In genomic region chr16:80540516-80541305, GRCh38 we compare ENCODE assay signal across 8 cellular contexts. TPM values are rescaled to one million over a fixed set of nuclear protein-coding genes. Genes with fewer than 3 reads are reported as not detected.
DNase-seq lines count a peak whose midpoint lies in the region; ATAC-seq and TF ChIP-seq lines count a peak whose summit lies in the region.

Gene DYNLRB2 (plus strand): TSS chr16:80540993. CDS start chr16:80541077, 84 bp downstream.

- ATAC-seq in GM18907 (IDR thresholded peaks at IDR 0.05; ENCODE audit: unreplicated experiment), result peak; percentile 94
- peak; percentile 99 for ATAC-seq in HG03175 (IDR thresholded peaks at IDR 0.05; ENCODE audit: unreplicated experiment)
- peak; percentile 98 to 99 for ATAC-seq in lower lobe of right lung

- in situ Hi-C loops in ACHN (cut with HindIII; ENCODE audit: low pct_ligation_motif_present, low pct_unique_long_range_greater_than_20kb, low sequenced_read_pairs), result no loop called here

- H3K9me3 ChIP-seq in lower lobe of right lung, result no peaks in the 10 kb centered on the region

- H3K27ac ChIP-seq in lower lobe of right lung, result peak within 1 kb of the TSS; percentile 81

- no peaks in the 10 kb centered on the region for H3K36me3 ChIP-seq in lower lobe of right lung

- no peak for TF ChIP-seq CTCF in lower lobe of right lung (IDR thresholded peaks at IDR 0.05)

- peaks cover 10% of the 10 kb centered on the region for H3K4me1 ChIP-seq in lower lobe of right lung

- H3K27me3 ChIP-seq in lower lobe of right lung (ENCODE audit: low read depth), result peaks cover 9% of the 10 kb centered on the region

- H3K4me3 ChIP-seq in lower lobe of right lung, result peak within 1 kb of the TSS; percentile 59

- intact Hi-C loops in lower lobe of right lung (cut with DNase I), result no loop called here

- DNase-seq in ACHN (peak; percentile 98), NCI-H510A (lab: John Stamatoyannopoulos, UW) (peak; percentile 83), lower lobe of right lung (peak; percentile 95)
- peak; percentile 96 for DNase-seq in activated CD8-positive, alpha-beta memory T cell treated with anti-CD3 and anti-CD28 coated beads for 24 hours
- DNase-seq in effector CD8-positive, alpha-beta T cell (lab: John Stamatoyannopoulos, UW), result peak; percentile 78
- DNase-seq in stimulated activated CD4-positive, alpha-beta T cell treated with anti-CD3 and anti-CD28 coated beads, Interleukin-4, amount 100 ng/mL, for 48 hours (ENCODE audit: low read depth in 2 of 2), result peak; percentile 83 to 89

RNA-seq across cellular contexts. Expression of gene DYNLRB2, which starts in this region (rescaled TPM):
- total RNA-seq in lower lobe of right lung, result 7.1 TPM

Comparison
In these comparisons a context has a peak if more than half of its experiments do, and no peak if none do; other contexts are left out.
1. Peak in every context shown above with its lines: DNase-seq, ATAC-seq, H3K4me3 ChIP-seq and H3K27ac ChIP-seq.